8 cellular contexts compared by ENCODE assay signal in genomic region chr9:75455444-75455921, GRCh38.
A peak's percentile ranks its signal among the peaks of the same experiment; 100 is the strongest.
DNase-seq lines count a peak whose midpoint lies in the region; ATAC-seq and TF ChIP-seq lines count a peak whose summit lies in the region.

No MANE protein-coding gene starts in this region.

- H3K36me3 Mint-ChIP-seq in activated CD4-positive, alpha-beta T cell treated with anti-CD3 and anti-CD28 coated beads for 36 hours (ENCODE audit: low read depth): no peaks in the 10 kb centered on the region

- H3K4me3 ChIP-seq in GM23248 (no peak overlapping the region), MM.1S (ENCODE audit: low read length) (no peak overlapping the region)

- CTCF ChIA-PET in activated CD4-positive, alpha-beta T cell treated with anti-CD3 and anti-CD28 coated beads for 36 hours (lab: Charles Lee): no interaction called here

- no peaks in the 10 kb centered on the region for H3K9me2 ChIP-seq in GM23248 (ENCODE audit: insufficient read depth)
- H3K9me2 ChIP-seq in MM.1S (replicated peaks; ENCODE audit: insufficient read depth, low read length): no peaks in the 10 kb centered on the region

- H3K79me2 ChIP-seq in GM23248 (ENCODE audit: insufficient read depth) (no peaks in the 10 kb centered on the region), MM.1S (ENCODE audit: low read length) (no peaks in the 10 kb centered on the region)

- H3K9me3 Mint-ChIP-seq in activated CD4-positive, alpha-beta T cell treated with anti-CD3 and anti-CD28 coated beads for 36 hours (ENCODE audit: low read depth): no peaks in the 10 kb centered on the region

- H3K9me3 ChIP-seq in GM23248 (ENCODE audit: low read depth) (no peaks in the 10 kb centered on the region), MM.1S (replicated peaks; ENCODE audit: insufficient read depth, low read length) (no peaks in the 10 kb centered on the region)

- DNase-seq in GM23248: peak; percentile 44
- DNase-seq in MM.1S: peak; percentile 65
- DNase-seq in kidney tubule cell (ENCODE audit: low spot score): peak; percentile 66
- DNase-seq in SK-N-DZ (ENCODE audit: low spot score): no peak
- DNase-seq in NCI-H82 treated with DMSO at 0.1 percent for 48 hours (lab: John Stamatoyannopoulos, UW; ENCODE audit: unreplicated experiment): no peak
- no peak for DNase-seq in activated CD4-positive, alpha-beta T cell treated with anti-CD3 and anti-CD28 coated beads for 36 hours

- POLR2A ChIA-PET in activated CD4-positive, alpha-beta T cell treated with anti-CD3 and anti-CD28 coated beads for 36 hours (lab: Charles Lee): no interaction called here

- 0 to 4% methylated on average over 1 of the region's 1 CpG for WGBS in GM23248 (ENCODE audit: low coverage in 1 of 2, low lambda C conversion rate in 2 of 2, missing lambda C conversion rate in 2 of 2), 2 experiments

- H3F3A ChIP-seq in GM23248 (ENCODE audit: insufficient read depth) (no peaks in the 10 kb centered on the region), MM.1S (ENCODE audit: insufficient read depth, low read length) (0 out of 2 replicates have a peak, but pooled peaks cover 8% of the 10 kb centered on the region)

- no peaks in the 10 kb centered on the region for H3K4me1 Mint-ChIP-seq in activated CD4-positive, alpha-beta T cell treated with anti-CD3 and anti-CD28 coated beads for 36 hours

- intact Hi-C loops in activated CD4-positive, alpha-beta T cell treated with anti-CD3 and anti-CD28 coated beads for 36 hours (cut with DNase I, micrococcal nuclease): no loop called here

- H3K9ac ChIP-seq in GM23248 (no peak overlapping the region), MM.1S (ENCODE audit: low read length) (no peak overlapping the region)

- H3K27me3 ChIP-seq in GM23248 (replicated peaks; ENCODE audit: insufficient read depth) (no peaks in the 10 kb centered on the region), MM.1S (replicated peaks; ENCODE audit: insufficient read depth, low read length) (no peaks in the 10 kb centered on the region)

- H2AFZ ChIP-seq in GM23248 (no peak overlapping the region), MM.1S (ENCODE audit: low read length) (peak overlapping the region; percentile 14; the same call in 1 of the 2 replicates)

- H4K20me1 ChIP-seq in GM23248 (ENCODE audit: insufficient read depth): no peaks in the 10 kb centered on the region
- H4K20me1 ChIP-seq in MM.1S (ENCODE audit: insufficient read depth, low read length): no peaks in the 10 kb centered on the region

- H3K4me2 ChIP-seq in GM23248 (ENCODE audit: unreplicated experiment): no peak overlapping the region
- H3K4me2 ChIP-seq in MM.1S (ENCODE audit: low read depth, low read length): peak overlapping the region; percentile 39; the same call in 1 of the 2 replicates

- peaks cover 6% of the 10 kb centered on the region for H3K27me3 Mint-ChIP-seq in activated CD4-positive, alpha-beta T cell treated with anti-CD3 and anti-CD28 coated beads for 36 hours

- no peak overlapping the region for H3K27ac Mint-ChIP-seq in activated CD4-positive, alpha-beta T cell treated with anti-CD3 and anti-CD28 coated beads for 36 hours

- peak; percentile 98 for ATAC-seq in GM18505 (IDR thresholded peaks at IDR 0.05; ENCODE audit: unreplicated experiment)
- ATAC-seq in activated CD4-positive, alpha-beta T cell treated with anti-CD3 and anti-CD28 coated beads for 36 hours: no peak
- no peak for ATAC-seq in SK-N-SH treated with all-trans-retinoic acid at 6 μM for 48 hours

- H3K4me3 Mint-ChIP-seq in activated CD4-positive, alpha-beta T cell treated with anti-CD3 and anti-CD28 coated beads for 36 hours: no peak overlapping the region

- H3K4me1 ChIP-seq in GM23248 (ENCODE audit: insufficient read depth) (no peaks in the 10 kb centered on the region), MM.1S (ENCODE audit: low read length) (peaks cover 39% of the 10 kb centered on the region)

- TF ChIP-seq POLR2A in GM18505 (IDR thresholded peaks at IDR 0.05; ENCODE audit: borderline replicate concordance, extremely low read depth, insufficient read depth, insufficient read length): no peak

- no peak for TF ChIP-seq CTCF in MM.1S (IDR thresholded peaks at IDR 0.05; ENCODE audit: low read length)

- in situ Hi-C loops in GM23248 (cut with MboI): no loop called here

- H3K27ac ChIP-seq in GM23248 (no peak overlapping the region), MM.1S (ENCODE audit: low read length) (peak overlapping the region; percentile 69)

- H3K36me3 ChIP-seq in GM23248 (ENCODE audit: low read depth) (no peaks in the 10 kb centered on the region), MM.1S (replicated peaks; ENCODE audit: insufficient read depth, low read length) (no peaks in the 10 kb centered on the region)

TF ChIP-seq in SK-N-SH treated with all-trans-retinoic acid at 6 μM for 48 hours, 23 proteins besides CTCF, POLR2A, EP300 and RAD21:
- TF ChIP-seq, protein P1, sequence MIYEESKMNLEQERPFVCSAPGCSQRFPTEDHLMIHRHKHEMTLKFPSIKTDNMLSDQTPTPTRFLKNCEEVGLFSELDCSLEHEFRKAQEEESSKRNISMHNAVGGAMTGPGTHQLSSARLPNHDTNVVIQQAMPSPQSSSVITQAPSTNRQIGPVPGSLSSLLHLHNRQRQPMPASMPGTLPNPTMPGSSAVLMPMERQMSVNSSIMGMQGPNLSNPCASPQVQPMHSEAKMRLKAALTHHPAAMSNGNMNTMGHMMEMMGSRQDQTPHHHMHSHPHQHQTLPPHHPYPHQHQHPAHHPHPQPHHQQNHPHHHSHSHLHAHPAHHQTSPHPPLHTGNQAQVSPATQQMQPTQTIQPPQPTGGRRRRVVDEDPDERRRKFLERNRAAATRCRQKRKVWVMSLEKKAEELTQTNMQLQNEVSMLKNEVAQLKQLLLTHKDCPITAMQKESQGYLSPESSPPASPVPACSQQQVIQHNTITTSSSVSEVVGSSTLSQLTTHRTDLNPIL (CRISPR knock-in tag; IDR thresholded peaks at IDR 0.05; ENCODE audit: low read depth): no peak
- no peak for TF ChIP-seq GLIS3 (CRISPR knock-in tag; IDR thresholded peaks at IDR 0.05)
- TF ChIP-seq ESRRG (CRISPR knock-in tag; IDR thresholded peaks at IDR 0.05): no peak
- no peak for TF ChIP-seq PPARA (CRISPR knock-in tag; IDR thresholded peaks at IDR 0.05; ENCODE audit: borderline replicate concordance)

Comparison
In these comparisons a context has a peak if more than half of its experiments do, and no peak if none do; other contexts are left out.
1. DNase-seq: peak in GM23248 (single experiment), MM.1S (single experiment) and kidney tubule cell (single experiment); none in SK-N-DZ (single experiment), NCI-H82 treated with DMSO at 0.1 percent for 48 hours (single experiment) and activated CD4-positive, alpha-beta T cell treated with anti-CD3 and anti-CD28 coated beads for 36 hours (single experiment).